ENCODE assay signal across 1 cellular context in genomic region chr5:175025046-175025445, GRCh38.
TF ChIP-seq lines count a peak whose summit lies in the region.

No MANE protein-coding gene starts in this region.

TF ChIP-seq in SK-N-SH, 30 proteins besides CTCF, POLR2A, EP300 and RAD21 (continued from another document):
- TF ChIP-seq ZBTB33 (IDR thresholded peaks at IDR 0.05; ENCODE audit: borderline replicate concordance, low read depth) (no peak), MXI1 (IDR thresholded peaks at IDR 0.05; ENCODE audit: low read depth, low read length) (no peak), MAX (IDR thresholded peaks at IDR 0.05; ENCODE audit: low read depth) (no peak), POLR2AphosphoS5 (IDR thresholded peaks at IDR 0.05; ENCODE audit: low read depth, low read length) (no peak)
